12 cellular contexts compared by ENCODE assay signal in the genomic region with DNA sequence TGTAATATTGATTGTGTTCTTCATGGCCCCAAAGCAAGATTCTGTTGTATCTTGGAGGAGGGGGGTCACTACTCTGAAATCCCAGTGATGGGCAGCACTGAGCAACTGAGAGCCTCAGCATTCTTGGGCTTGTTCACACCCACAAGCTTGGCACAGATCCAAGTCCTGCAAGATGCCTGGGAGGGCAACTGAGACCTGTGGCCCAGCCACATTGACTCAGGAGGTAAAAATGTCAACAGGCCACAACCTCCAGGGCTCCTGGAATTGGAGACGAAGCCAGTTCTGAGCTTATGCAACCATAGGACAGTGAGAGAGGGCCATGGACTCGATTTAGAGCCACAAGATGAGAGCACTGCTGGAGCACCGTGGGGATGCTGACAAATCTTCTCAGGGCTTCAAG. TPM values are rescaled to one million over a fixed set of nuclear protein-coding genes. Genes with fewer than 3 reads are reported as not detected.
DNase-seq lines count a peak whose midpoint lies in the region; ATAC-seq, FAIRE-seq and TF ChIP-seq lines count a peak whose summit lies in the region.
"Had no signal": no experiment of that assay in that cellular context is flagged by ENCODE, and none has a peak within 500 bp of the region (broad histone marks: within the 10 kb centered on the region; RNA-seq: fewer than 3 reads in every experiment).

No MANE protein-coding gene starts in this region.

- no peaks in the 10 kb centered on the region for H3K9me3 ChIP-seq in lung (ENCODE audit: control insufficient read depth in 2 of 2, insufficient read depth in 1 of 2, low read length in 1 of 2)

- H3K4me3 Mint-ChIP-seq in MCF 10A (ENCODE audit: unreplicated experiment) (peak overlapping the region; percentile 9), T-cell (no peak overlapping the region)
- H3K4me3 Mint-ChIP-seq: stimulated activated memory B cell treated with anti-CD40 and anti-IgM and Interleukin-4, amounts not matched to agents 10 μg/mL and 1 μg/mL and 100 μg/mL, for 72 hours had no signal

- peaks cover 7% of the 10 kb centered on the region for H3K9me3 Mint-ChIP-seq in MCF 10A (ENCODE audit: unreplicated experiment)
- peaks cover 11 to 22% (median 13%) of the 10 kb centered on the region in 3 donors for H3K9me3 Mint-ChIP-seq in T-cell

- no peak overlapping the region for H3K27ac ChIP-seq in lung (ENCODE audit: low read depth in 1 of 2, low read length in 1 of 2)

- ATAC-seq in lung (ENCODE audit: insufficient read depth, low FRiP score) (no peak), HG03460 (IDR thresholded peaks at IDR 0.05; ENCODE audit: unreplicated experiment) (no peak), T-cell (replicated peaks in 1 of 4) (no peak)
- ATAC-seq: stimulated activated memory B cell treated with anti-CD40 and anti-IgM and Interleukin-4, amounts not matched to agents 10 μg/mL and 1 μg/mL and 100 μg/mL, for 72 hours had no signal

- no peaks in the 10 kb centered on the region for H3K36me3 ChIP-seq in lung (ENCODE audit: control insufficient read depth in 2 of 2, insufficient read depth in 2 of 2, low read length in 2 of 2)

- H3K4me1 Mint-ChIP-seq in MCF 10A (ENCODE audit: insufficient read depth, unreplicated experiment) (peaks cover 33% of the 10 kb centered on the region), T-cell (peaks cover 2 to 9% (median 4%) of the 10 kb centered on the region in 3 donors)
- H3K4me1 Mint-ChIP-seq: stimulated activated memory B cell treated with anti-CD40 and anti-IgM and Interleukin-4, amounts not matched to agents 10 μg/mL and 1 μg/mL and 100 μg/mL, for 72 hours had no signal

- peak overlapping the region; percentile 22 for H3K27ac Mint-ChIP-seq in MCF 10A (ENCODE audit: low read depth, unreplicated experiment)
- no peak overlapping the region for H3K27ac Mint-ChIP-seq in T-cell
- H3K27ac Mint-ChIP-seq: stimulated activated memory B cell treated with anti-CD40 and anti-IgM and Interleukin-4, amounts not matched to agents 10 μg/mL and 1 μg/mL and 100 μg/mL, for 72 hours had no signal

- CTCF ChIA-PET in MCF 10A (lab: Yijun Ruan, JAX) (no interaction called here), T-cell (lab: Charles Lee) (no interaction called here)

- DNase-seq in AG20443 (ENCODE audit: low spot score) = peak; percentile 92
- peak; percentile 64 for DNase-seq in HTR-8/SVneo (ENCODE audit: insufficient read length, low spot score)
- peak; percentile 99 for DNase-seq in MCF 10A (ENCODE audit: unreplicated experiment)
- DNase-seq in lung (ENCODE audit: low spot score) = peak; percentile 41
- DNase-seq in NOMO-1 treated with dmso at 0.1 percent for 144 hours (lab: John Stamatoyannopoulos, UW; ENCODE audit: unreplicated experiment) = no peak
- DNase-seq in NCI-H69 (lab: John Stamatoyannopoulos, UW) = no peak
- no peak for DNase-seq in T-cell
- DNase-seq: activated gamma-delta T cell treated with Interleukin-2 at 50 U/mL for 16 hours, DMS153, NCI-H526 had no signal

- WGBS in lung, 2 donors = 80 to 95% methylated on average over 3 of the region's 3 CpGs

- no peaks in the 10 kb centered on the region for H3K27me3 Mint-ChIP-seq in MCF 10A (ENCODE audit: insufficient read depth, unreplicated experiment)
- H3K27me3 Mint-ChIP-seq in T-cell = peaks cover 23 to 27% of the 10 kb centered on the region in 2 donors

- no peaks in the 10 kb centered on the region for H3K27me3 ChIP-seq in lung (ENCODE audit: control insufficient read depth, insufficient read depth)

- H3K4me3 ChIP-seq in lung = no peak overlapping the region

- POLR2A ChIA-PET in MCF 10A (lab: Yijun Ruan, JAX) = interaction anchor here (0.9 to 1.2 kb wide), 2 partner anchors 107 to 250 kb away, joined by 3 read pairs; no protein-coding TSS in a partner anchor
- POLR2A ChIA-PET in T-cell (lab: Charles Lee) = no interaction called here

- FAIRE-seq in HTR-8/SVneo (lab: Jason Lieb, UNC) = no peak

- no TSS peak for BruUV-seq in MCF 10A (replicated peaks; lab: Mats Ljungman, UMichigan)

- no peaks in the 10 kb centered on the region for H3K36me3 Mint-ChIP-seq in MCF 10A (ENCODE audit: insufficient read depth, unreplicated experiment)
- H3K36me3 Mint-ChIP-seq in T-cell = no peaks in the 10 kb centered on the region
- H3K36me3 Mint-ChIP-seq: stimulated activated memory B cell treated with anti-CD40 and anti-IgM and Interleukin-4, amounts not matched to agents 10 μg/mL and 1 μg/mL and 100 μg/mL, for 72 hours had no signal

- intact Hi-C loops in MCF 10A (cut with micrococcal nuclease) = loop anchor here (2.0 to 10.0 kb wide), 3 partner anchors 67 to 250 kb away; no protein-coding TSS in a partner anchor

- peak; percentile 35 for TF ChIP-seq CTCF in MCF 10A (IDR thresholded peaks at IDR 0.05; ENCODE audit: unreplicated experiment)
- TF ChIP-seq CTCF in lung (IDR thresholded peaks at IDR 0.05; ENCODE audit: control extremely low read depth, extremely low read depth) = no peak

- H3K4me1 ChIP-seq in lung (ENCODE audit: control insufficient read depth in 2 of 2, insufficient read depth in 2 of 2, low read length in 2 of 2) = peaks cover 0 to 20% of the 10 kb centered on the region in 2 donors

RNA-seq across cellular contexts. Expression of a gene that starts 3.1 kb away (rescaled TPM):
- total RNA-seq in MCF 10A (2022) (40.0 and 42.4 TPM in 2 replicates), lung (100 to 1,000 TPM in 1 of 2 donors, 10 to 100 TPM in 1; 47.7 to 102 TPM), T-cell (under 1 TPM; 0.18 to 0.53 (median 0.37) TPM)
- polyA plus RNA-seq in lung = 10 to 100 TPM; 11.2 to 13.3 TPM

Comparison
In these comparisons a context has a peak if more than half of its experiments do, and no peak if none do; other contexts are left out.
1. DNase-seq: peak in AG20443 (single experiment), HTR-8/SVneo (single experiment), MCF 10A (single experiment) and lung (single experiment); none in NOMO-1 treated with dmso at 0.1 percent for 144 hours (single experiment), NCI-H69 (single experiment) and T-cell (0 of 34).
2. RNA of a gene that starts 3.1 kb away (total RNA-seq): 47.7 to 102 TPM in lung and 40.0 to 42.4 TPM in MCF 10A; 0.18 to 0.53 TPM in T-cell; every median in the first group is over 10 times any median in the second.